ENCODE assay signal across 30 cellular contexts in genomic region chr1:33586795-33587194, GRCh38.
"Had no signal": no experiment of that assay in that cellular context is flagged by ENCODE, and none has a peak within 500 bp of the region (broad histone marks: within the 10 kb centered on the region; RNA-seq: fewer than 3 reads in every experiment).

No MANE protein-coding gene starts in this region.

- H2AFZ ChIP-seq: neural progenitor cell, parathyroid adenoma had no signal

- H3K4me3 ChIP-seq: neural progenitor cell, ovary, psoas muscle, right lobe of liver, sigmoid colon, stomach, suprapubic skin, testis, tibial artery, transverse colon, upper lobe of right lung, uterus had no signal

- ATAC-seq: naive thymus-derived CD4-positive, alpha-beta T cell; natural killer cell; psoas muscle; right cardiac atrium; right lobe of liver; stimulated activated effector memory CD8-positive, alpha-beta T cell treated with anti-CD3 and anti-CD28 coated beads, Interleukin-12 subunit alpha, Interleukin-12 subunit beta, amount 100 ng/mL, for 72 hours; stimulated activated naive B cell treated with anti-CD40 and anti-IgM and Interleukin-4, amounts not matched to agents 10 μg/mL and 1 μg/mL and 100 μg/mL, for 72 hours; upper lobe of right lung had no signal

- H3K4me2 ChIP-seq: neural progenitor cell had no signal

- H3K27me3 ChIP-seq: neural progenitor cell, ovary, right lobe of liver, sigmoid colon, stomach, suprapubic skin, testis, tibial artery, transverse colon, upper lobe of right lung, uterus had no signal

- H3K9ac ChIP-seq: neural progenitor cell, parathyroid adenoma had no signal

- H3K27me3 Mint-ChIP-seq: progenitor cell of endocrine pancreas had no signal

- H3K4me3 Mint-ChIP-seq: naive thymus-derived CD4-positive, alpha-beta T cell; natural killer cell; nephron; neural progenitor cell; stimulated activated effector memory CD8-positive, alpha-beta T cell treated with anti-CD3 and anti-CD28 coated beads, Interleukin-12 subunit alpha, Interleukin-12 subunit beta, amount 100 ng/mL, for 72 hours; stimulated activated naive B cell treated with anti-CD40 and anti-IgM and Interleukin-4, amounts not matched to agents 10 μg/mL and 1 μg/mL and 100 μg/mL, for 72 hours; stimulated activated naive CD8-positive, alpha-beta T cell treated with anti-CD3 and anti-CD28 coated beads, Interleukin-15, Interleukin-2, amounts not matched to agents 100 ng/mL and 50 ng/mL, for 24 hours; type B pancreatic cell had no signal

- H3K27ac ChIP-seq: neural progenitor cell, neutrophil, ovary, parathyroid adenoma, psoas muscle, right lobe of liver, sigmoid colon, stomach, suprapubic skin, testis, tibial artery, transverse colon, upper lobe of right lung, uterus had no signal

- H3K36me3 Mint-ChIP-seq: naive thymus-derived CD4-positive, alpha-beta T cell; natural killer cell; neural progenitor cell; stimulated activated effector memory CD8-positive, alpha-beta T cell treated with anti-CD3 and anti-CD28 coated beads, Interleukin-12 subunit alpha, Interleukin-12 subunit beta, amount 100 ng/mL, for 72 hours; stimulated activated naive B cell treated with anti-CD40 and anti-IgM and Interleukin-4, amounts not matched to agents 10 μg/mL and 1 μg/mL and 100 μg/mL, for 72 hours; type B pancreatic cell had no signal

- H3K9me3 ChIP-seq: neutrophil, ovary, psoas muscle, right lobe of liver, sigmoid colon, stomach, suprapubic skin, testis, tibial artery, transverse colon, upper lobe of right lung, uterus had no signal

- H3K36me3 ChIP-seq: neural progenitor cell, neutrophil, ovary, right lobe of liver, sigmoid colon, stomach, suprapubic skin, tibial artery, transverse colon, upper lobe of right lung, uterus had no signal

- H3K79me2 ChIP-seq: parathyroid adenoma had no signal

- H3K4me1 ChIP-seq: neural progenitor cell, parathyroid adenoma, psoas muscle, right lobe of liver, sigmoid colon, stomach, suprapubic skin, testis, tibial artery, transverse colon, upper lobe of right lung, uterus had no signal

- H3K4me1 Mint-ChIP-seq: natural killer cell; nephron; neural progenitor cell; stimulated activated effector memory CD8-positive, alpha-beta T cell treated with anti-CD3 and anti-CD28 coated beads, Interleukin-12 subunit alpha, Interleukin-12 subunit beta, amount 100 ng/mL, for 72 hours; stimulated activated naive B cell treated with anti-CD40 and anti-IgM and Interleukin-4, amounts not matched to agents 10 μg/mL and 1 μg/mL and 100 μg/mL, for 72 hours had no signal

- DNase-seq: naive thymus-derived CD4-positive, alpha-beta T cell; natural killer cell; nucleus accumbens; ovary; posterior cingulate gyrus; psoas muscle; right cardiac atrium; right lobe of liver; sigmoid colon; stimulated activated CD4-positive, alpha-beta T cell treated with anti-CD3 and anti-CD28 coated beads, Interleukin-15, amount 100 ng/mL, for 24 hours; stimulated activated CD4-positive, alpha-beta T cell treated with anti-CD3 and anti-CD28 coated beads, Interleukin-2, amount 100 ng/mL, for 24 hours; stimulated activated CD4-positive, alpha-beta T cell treated with anti-CD3 and anti-CD28 coated beads, Interleukin-2, amount 100 ng/mL, for 48 hours; stimulated activated CD4-positive, alpha-beta T cell treated with anti-CD3 and anti-CD28 coated beads, Interleukin-4, amount 100 ng/mL, for 24 hours; stimulated activated naive B cell treated with anti-CD40 and anti-IgM and Interleukin-4, amounts not matched to agents 10 μg/mL and 1 μg/mL and 100 μg/mL, for 72 hours; stimulated activated naive CD4-positive, alpha-beta T cell treated with Interleukin-2 at 50 U/mL for 16 hours; stomach; testis; tibial artery; transverse colon; upper lobe of right lung; uterus had no signal

- H3K27ac Mint-ChIP-seq: naive thymus-derived CD4-positive, alpha-beta T cell; natural killer cell; nephron; neural progenitor cell; progenitor cell of endocrine pancreas; stimulated activated effector memory CD8-positive, alpha-beta T cell treated with anti-CD3 and anti-CD28 coated beads, Interleukin-12 subunit alpha, Interleukin-12 subunit beta, amount 100 ng/mL, for 72 hours; stimulated activated naive B cell treated with anti-CD40 and anti-IgM and Interleukin-4, amounts not matched to agents 10 μg/mL and 1 μg/mL and 100 μg/mL, for 72 hours; stimulated activated naive CD8-positive, alpha-beta T cell treated with anti-CD3 and anti-CD28 coated beads, Interleukin-15, Interleukin-2, amounts not matched to agents 100 ng/mL and 50 ng/mL, for 24 hours; type B pancreatic cell had no signal

- H3K9me3 Mint-ChIP-seq: natural killer cell; nephron; neural progenitor cell; stimulated activated effector memory CD8-positive, alpha-beta T cell treated with anti-CD3 and anti-CD28 coated beads, Interleukin-12 subunit alpha, Interleukin-12 subunit beta, amount 100 ng/mL, for 72 hours; stimulated activated naive B cell treated with anti-CD40 and anti-IgM and Interleukin-4, amounts not matched to agents 10 μg/mL and 1 μg/mL and 100 μg/mL, for 72 hours; stimulated activated naive CD8-positive, alpha-beta T cell treated with anti-CD3 and anti-CD28 coated beads, Interleukin-15, Interleukin-2, amounts not matched to agents 100 ng/mL and 50 ng/mL, for 24 hours; type B pancreatic cell had no signal
